ENCODE assay signal across 2 cellular contexts in the genomic region with DNA sequence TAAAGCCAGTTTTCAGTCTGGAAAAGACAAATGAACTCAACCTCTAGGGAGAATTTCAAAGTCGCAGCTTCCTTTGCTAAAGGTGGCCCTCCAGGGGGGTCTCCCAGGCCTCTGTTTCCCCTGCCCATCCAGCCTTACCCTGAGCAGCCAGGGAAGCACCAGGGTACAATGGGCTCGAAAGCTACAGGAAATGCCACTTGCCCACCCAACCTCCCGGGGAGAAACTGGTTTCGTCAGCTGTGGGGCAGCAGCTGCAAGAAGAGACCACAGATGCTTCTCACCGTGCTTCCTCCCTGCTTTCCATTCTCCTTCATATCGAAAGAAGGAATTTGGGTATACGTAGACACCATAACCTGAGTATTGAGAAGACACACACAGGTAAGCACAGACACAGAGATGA.
TF ChIP-seq lines count a peak whose summit lies in the region.

No MANE protein-coding gene starts in this region.

TF ChIP-seq in SK-N-SH, 30 proteins besides CTCF, POLR2A, EP300 and RAD21:
- TF ChIP-seq REST (IDR thresholded peaks at IDR 0.05; ENCODE audit: low read depth, low read length) = no peak
- no peak for TF ChIP-seq POLR2AphosphoS5 (IDR thresholded peaks at IDR 0.05; ENCODE audit: low read depth, low read length)
- TF ChIP-seq JUND (IDR thresholded peaks at IDR 0.05) = no peak
- no peak for TF ChIP-seq GATA2 (CRISPR knock-in tag; IDR thresholded peaks at IDR 0.05)

TF ChIP-seq in SK-N-SH treated with all-trans-retinoic acid at 6 μM for 48 hours, 23 proteins besides CTCF, POLR2A, EP300 and RAD21 (continued from another document):
- TF ChIP-seq, protein P1, sequence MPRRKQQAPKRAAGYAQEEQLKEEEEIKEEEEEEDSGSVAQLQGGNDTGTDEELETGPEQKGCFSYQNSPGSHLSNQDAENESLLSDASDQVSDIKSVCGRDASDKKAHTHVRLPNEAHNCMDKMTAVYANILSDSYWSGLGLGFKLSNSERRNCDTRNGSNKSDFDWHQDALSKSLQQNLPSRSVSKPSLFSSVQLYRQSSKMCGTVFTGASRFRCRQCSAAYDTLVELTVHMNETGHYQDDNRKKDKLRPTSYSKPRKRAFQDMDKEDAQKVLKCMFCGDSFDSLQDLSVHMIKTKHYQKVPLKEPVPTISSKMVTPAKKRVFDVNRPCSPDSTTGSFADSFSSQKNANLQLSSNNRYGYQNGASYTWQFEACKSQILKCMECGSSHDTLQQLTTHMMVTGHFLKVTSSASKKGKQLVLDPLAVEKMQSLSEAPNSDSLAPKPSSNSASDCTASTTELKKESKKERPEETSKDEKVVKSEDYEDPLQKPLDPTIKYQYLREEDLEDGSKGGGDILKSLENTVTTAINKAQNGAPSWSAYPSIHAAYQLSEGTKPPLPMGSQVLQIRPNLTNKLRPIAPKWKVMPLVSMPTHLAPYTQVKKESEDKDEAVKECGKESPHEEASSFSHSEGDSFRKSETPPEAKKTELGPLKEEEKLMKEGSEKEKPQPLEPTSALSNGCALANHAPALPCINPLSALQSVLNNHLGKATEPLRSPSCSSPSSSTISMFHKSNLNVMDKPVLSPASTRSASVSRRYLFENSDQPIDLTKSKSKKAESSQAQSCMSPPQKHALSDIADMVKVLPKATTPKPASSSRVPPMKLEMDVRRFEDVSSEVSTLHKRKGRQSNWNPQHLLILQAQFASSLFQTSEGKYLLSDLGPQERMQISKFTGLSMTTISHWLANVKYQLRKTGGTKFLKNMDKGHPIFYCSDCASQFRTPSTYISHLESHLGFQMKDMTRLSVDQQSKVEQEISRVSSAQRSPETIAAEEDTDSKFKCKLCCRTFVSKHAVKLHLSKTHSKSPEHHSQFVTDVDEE (CRISPR knock-in tag; IDR thresholded peaks at IDR 0.05) = no peak
- no peak for TF ChIP-seq PPARA (CRISPR knock-in tag; IDR thresholded peaks at IDR 0.05; ENCODE audit: borderline replicate concordance)
- TF ChIP-seq ZC3H10 (CRISPR knock-in tag; IDR thresholded peaks at IDR 0.05) = no peak
- no peak for TF ChIP-seq ISL1 (CRISPR knock-in tag; IDR thresholded peaks at IDR 0.05)
- TF ChIP-seq, protein P2, sequence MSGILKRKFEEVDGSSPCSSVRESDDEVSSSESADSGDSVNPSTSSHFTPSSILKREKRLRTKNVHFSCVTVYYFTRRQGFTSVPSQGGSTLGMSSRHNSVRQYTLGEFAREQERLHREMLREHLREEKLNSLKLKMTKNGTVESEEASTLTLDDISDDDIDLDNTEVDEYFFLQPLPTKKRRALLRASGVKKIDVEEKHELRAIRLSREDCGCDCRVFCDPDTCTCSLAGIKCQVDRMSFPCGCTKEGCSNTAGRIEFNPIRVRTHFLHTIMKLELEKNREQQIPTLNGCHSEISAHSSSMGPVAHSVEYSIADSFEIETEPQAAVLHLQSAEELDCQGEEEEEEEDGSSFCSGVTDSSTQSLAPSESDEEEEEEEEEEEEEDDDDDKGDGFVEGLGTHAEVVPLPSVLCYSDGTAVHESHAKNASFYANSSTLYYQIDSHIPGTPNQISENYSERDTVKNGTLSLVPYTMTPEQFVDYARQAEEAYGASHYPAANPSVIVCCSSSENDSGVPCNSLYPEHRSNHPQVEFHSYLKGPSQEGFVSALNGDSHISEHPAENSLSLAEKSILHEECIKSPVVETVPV (CRISPR knock-in tag; IDR thresholded peaks at IDR 0.05) = no peak
- TF ChIP-seq TOX (CRISPR knock-in tag; IDR thresholded peaks at IDR 0.05; ENCODE audit: borderline replicate concordance) = no peak
- no peak for TF ChIP-seq CSDC2 (CRISPR knock-in tag; IDR thresholded peaks at IDR 0.05)
